ENCODE assay signal across 10 cellular contexts in the genomic region with DNA sequence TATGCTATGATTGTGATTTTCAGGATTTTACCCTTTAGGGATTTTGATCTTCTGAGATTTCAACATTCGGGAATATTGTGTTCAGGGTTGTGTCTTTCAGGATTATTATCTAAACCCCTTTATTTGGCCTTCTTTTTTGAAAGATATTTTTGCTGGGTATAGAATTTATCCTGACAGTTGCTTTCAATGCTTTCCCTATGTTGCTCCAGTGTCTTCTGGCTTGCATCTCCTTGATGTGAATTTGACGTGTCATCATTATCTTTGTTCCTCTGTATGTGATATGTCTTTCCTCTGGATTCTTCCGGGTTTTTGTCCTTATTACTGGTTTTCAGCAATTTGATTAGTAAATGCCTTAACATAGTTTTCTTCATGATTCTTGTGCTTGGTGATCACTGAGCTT.
"Had no signal": no experiment of that assay in that cellular context is flagged by ENCODE, and none has a peak within 500 bp of the region (broad histone marks: within the 10 kb centered on the region; RNA-seq: fewer than 3 reads in every experiment).

No MANE protein-coding gene starts in this region.

- H3K9ac ChIP-seq: GM23248, KMS-11 had no signal

- H3K27ac ChIP-seq: GM23248, KMS-11 had no signal

- FAIRE-seq: H54, HTR-8/SVneo had no signal

- H3K4me3 ChIP-seq: GM23248 had no signal

- H3K4me2 ChIP-seq: KMS-11 had no signal

- DNase-seq: GM23248, GOT3, H9, HCEC 1CT, HFFc6, Karpas-422, KBM-7 had no signal

- H2AFZ ChIP-seq: GM23248 had no signal
